In genomic region chr3:111610189-111610588, GRCh38 we compare ENCODE assay signal across 9 cellular contexts. TPM values are rescaled to one million over a fixed set of nuclear protein-coding genes. Genes with fewer than 3 reads are reported as not detected.
DNase-seq lines count a peak whose midpoint lies in the region; ATAC-seq and TF ChIP-seq lines count a peak whose summit lies in the region.
"Had no signal": no experiment of that assay in that cellular context is flagged by ENCODE, and none has a peak within 500 bp of the region (broad histone marks: within the 10 kb centered on the region; RNA-seq: fewer than 3 reads in every experiment).

No MANE protein-coding gene starts in this region.

- H3K4me3 Mint-ChIP-seq in CD8-positive, alpha-beta T cell = peak overlapping the region; percentile 64

- peaks cover 43% of the 10 kb centered on the region for H3K4me1 ChIP-seq in CD8-positive, alpha-beta T cell (ENCODE audit: insufficient read depth, low read length)

- CTCF ChIA-PET in CD8-positive, alpha-beta T cell (lab: Charles Lee) = interaction anchor here (0.6 to 1.3 kb wide), 4 partner anchors 9 to 107 kb away, joined by 3 to 4 read pairs (median 3); no protein-coding TSS in a partner anchor

- intact Hi-C loops in CD8-positive, alpha-beta T cell (cut with DNase I, micrococcal nuclease) = loop anchor here (1.0 to 10.0 kb wide), 6 partner anchors 62 to 1803 kb away; partner anchors contain the start of genes ABHD10 (in 1 of the 2) and NECTIN3 (in 1 of the 2)
- intact Hi-C loops in left cardiac atrium (cut with DNase I) = no loop called here

- H3K4me3 ChIP-seq in CD8-positive, alpha-beta T cell (ENCODE audit: low read depth, low read length) = no peak overlapping the region
- H3K4me3 ChIP-seq in foreskin fibroblast (ENCODE audit: low read depth in 1 of 2, low read length in 2 of 2) = no peak overlapping the region

- ATAC-seq in CD8-positive, alpha-beta T cell = peak; percentile 79
- peak; percentile 95 for ATAC-seq in GM19438 (IDR thresholded peaks at IDR 0.05; ENCODE audit: low read depth, unreplicated experiment)
- ATAC-seq in HG03280 (IDR thresholded peaks at IDR 0.05; ENCODE audit: unreplicated experiment) = peak; percentile 91
- peak; percentile 60 to 76 for ATAC-seq in activated naive CD4-positive, alpha-beta T cell treated with anti-CD3 and anti-CD28 coated beads, Interleukin-2, amount 50 U/mL, for 72 hours
- ATAC-seq in left cardiac atrium = no peak

- POLR2A ChIA-PET in CD8-positive, alpha-beta T cell (lab: Charles Lee) = interaction anchor here (0.6 to 1.4 kb wide), 6 partner anchors 9 to 67 kb away, joined by 3 to 8 read pairs (median 4); no protein-coding TSS in a partner anchor

- peak overlapping the region; percentile 14 for H3K27ac ChIP-seq in CD8-positive, alpha-beta T cell (ENCODE audit: low read depth, low read length)

- peak overlapping the region; percentile 94 for H3K27ac Mint-ChIP-seq in CD8-positive, alpha-beta T cell
- H3K27ac Mint-ChIP-seq in activated naive CD4-positive, alpha-beta T cell treated with anti-CD3 and anti-CD28 coated beads, Interleukin-2, amount 50 U/mL, for 72 hours = peak overlapping the region; percentile 100

- peaks cover 85% of the 10 kb centered on the region for H3K36me3 Mint-ChIP-seq in CD8-positive, alpha-beta T cell
- H3K36me3 Mint-ChIP-seq in activated naive CD4-positive, alpha-beta T cell treated with anti-CD3 and anti-CD28 coated beads, Interleukin-2, amount 50 U/mL, for 72 hours = peaks cover 55 to 68% of the 10 kb centered on the region in 2 donors

- H3K4me1 Mint-ChIP-seq in CD8-positive, alpha-beta T cell (ENCODE audit: low read depth) = peaks cover 70% of the 10 kb centered on the region

- H3K9me3 ChIP-seq in CD8-positive, alpha-beta T cell (ENCODE audit: low read length) = no peaks in the 10 kb centered on the region

- peak in 4 of 7 experiments; percentile 16 to 50 (median 36) for DNase-seq in CD8-positive, alpha-beta T cell
- DNase-seq in activated naive CD4-positive, alpha-beta T cell treated with anti-CD3 and anti-CD28 coated beads, Interleukin-2, amount 50 U/mL, for 72 hours (ENCODE audit: low spot score in 2 of 2) = no peak
- DNase-seq in NCI-H226 (no peak), midbrain (lab: John Stamatoyannopoulos, UW) (no peak), foreskin fibroblast (no peak), left cardiac atrium (no peak)

- H3K27me3 Mint-ChIP-seq in CD8-positive, alpha-beta T cell (ENCODE audit: low read depth) = no peaks in the 10 kb centered on the region

- H3K27me3 ChIP-seq in CD8-positive, alpha-beta T cell (ENCODE audit: insufficient read depth, low read length) = no peaks in the 10 kb centered on the region

- peaks cover 7% of the 10 kb centered on the region for H3K36me3 ChIP-seq in CD8-positive, alpha-beta T cell (ENCODE audit: insufficient read depth, low read length)

- no peak for TF ChIP-seq CTCF in CD8-positive, alpha-beta T cell (IDR thresholded peaks at IDR 0.05)
- TF ChIP-seq CTCF in foreskin fibroblast (IDR thresholded peaks at IDR 0.05; ENCODE audit: low read depth, low read length) = no peak

- no peaks in the 10 kb centered on the region for H3K9me3 Mint-ChIP-seq in CD8-positive, alpha-beta T cell
- H3K9me3 Mint-ChIP-seq in activated naive CD4-positive, alpha-beta T cell treated with anti-CD3 and anti-CD28 coated beads, Interleukin-2, amount 50 U/mL, for 72 hours = peaks cover 8 to 16% of the 10 kb centered on the region in 2 donors

RNA-seq across cellular contexts. Expression of gene ZBED2, which starts 15.0 kb away (rescaled TPM):
- total RNA-seq in CD8-positive, alpha-beta T cell = under 1 TPM; 0.19 to 0.22 TPM
- 100 to 1,000 TPM; 306 to 517 TPM for total RNA-seq in activated naive CD4-positive, alpha-beta T cell treated with anti-CD3 and anti-CD28 coated beads, Interleukin-2, amount 50 U/mL, for 72 hours
- not detected for total RNA-seq in left cardiac atrium
- total RNA-seq: fibroblast of villous mesenchyme had no signal

Comparison
In these comparisons a context has a peak if more than half of its experiments do, and no peak if none do; other contexts are left out.
1. ATAC-seq: peak in CD8-positive, alpha-beta T cell (single experiment), GM19438 (single experiment), HG03280 (single experiment) and activated naive CD4-positive, alpha-beta T cell treated with anti-CD3 and anti-CD28 coated beads, Interleukin-2, amount 50 U/mL, for 72 hours (2 of 2); none in left cardiac atrium (0 of 2).
2. DNase-seq: peak in CD8-positive, alpha-beta T cell (4 of 7); none in activated naive CD4-positive, alpha-beta T cell treated with anti-CD3 and anti-CD28 coated beads, Interleukin-2, amount 50 U/mL, for 72 hours (0 of 2), NCI-H226 (single experiment), midbrain (single experiment), foreskin fibroblast (0 of 2) and left cardiac atrium (single experiment).
3. RNA of gene ZBED2, which starts 15.0 kb away (total RNA-seq): 306 to 517 TPM in activated naive CD4-positive, alpha-beta T cell treated with anti-CD3 and anti-CD28 coated beads, Interleukin-2, amount 50 U/mL, for 72 hours; 0.19 to 0.22 TPM in CD8-positive, alpha-beta T cell and not detected in left cardiac atrium; every median in the first group is over 100 times any median in the second.
4. intact Hi-C loops: an anchor here in CD8-positive, alpha-beta T cell (1.0 to 10.0 kb wide); none called in left cardiac atrium.